ENCODE assay signal across 1 cellular context in genomic region chr14:23142826-23143225, GRCh38.
TF ChIP-seq lines count a peak whose summit lies in the region.

No MANE protein-coding gene starts in this region.

TF ChIP-seq in A549, 52 proteins besides CTCF, POLR2A, EP300 and RAD21:
- TF ChIP-seq ZC3H11A (IDR thresholded peaks at IDR 0.05) (no peak), FOSB (CRISPR knock-in tag; IDR thresholded peaks at IDR 0.05) (no peak)
